ENCODE assay signal across 8 cellular contexts in genomic region chr17:80474933-80475915, GRCh38. TPM values are rescaled to one million over a fixed set of nuclear protein-coding genes. Genes with fewer than 3 reads are reported as not detected.
DNase-seq lines count a peak whose midpoint lies in the region; ATAC-seq and TF ChIP-seq lines count a peak whose summit lies in the region.

No MANE protein-coding gene starts in this region.

- H3K27ac Mint-ChIP-seq in CD8-positive, alpha-beta memory T cell = peak overlapping the region in 1 of 8 donors; percentile 71
- H3K27ac Mint-ChIP-seq in natural killer cell = peak overlapping the region; percentile 46 to 82

- intact Hi-C loops in natural killer cell (cut with micrococcal nuclease) = no loop called here

- POLR2A ChIA-PET in CD8-positive, alpha-beta memory T cell (lab: Charles Lee) = no interaction called here

- CTCF ChIA-PET in CD8-positive, alpha-beta memory T cell (lab: Charles Lee) = no interaction called here

- H3K9me3 ChIP-seq in CD8-positive, alpha-beta memory T cell (ENCODE audit: low read length) = no peaks in the 10 kb centered on the region
- H3K9me3 ChIP-seq in HUES6 (ENCODE audit: control insufficient read depth, insufficient read depth, low read depth, low read length) = no peaks in the 10 kb centered on the region

- H3K9me3 Mint-ChIP-seq in CD8-positive, alpha-beta memory T cell = no peaks in the 10 kb centered on the region
- H3K9me3 Mint-ChIP-seq in natural killer cell = no peaks in the 10 kb centered on the region

- peak overlapping the region; percentile 34 for H3K4me3 ChIP-seq in CD8-positive, alpha-beta memory T cell (ENCODE audit: low read length)
- peak overlapping the region; percentile 50 for H3K4me3 ChIP-seq in HUES6 (ENCODE audit: low read depth, low read length)

- peak overlapping the region; percentile 25 to 85 (median 64) for H3K4me3 Mint-ChIP-seq in CD8-positive, alpha-beta memory T cell
- H3K4me3 Mint-ChIP-seq in natural killer cell = peak overlapping the region; percentile 85

- no peaks in the 10 kb centered on the region for H3K36me3 Mint-ChIP-seq in CD8-positive, alpha-beta memory T cell
- H3K36me3 Mint-ChIP-seq in natural killer cell = no peaks in the 10 kb centered on the region

- peaks cover 23 to 32% (median 25%) of the 10 kb centered on the region in 3 donors for H3K4me1 Mint-ChIP-seq in CD8-positive, alpha-beta memory T cell
- H3K4me1 Mint-ChIP-seq in natural killer cell = peaks cover 30 to 56% of the 10 kb centered on the region in 2 donors

- TF ChIP-seq CTCF in natural killer cell (IDR thresholded peaks at IDR 0.05) = no peak

- peaks cover 52 to 62% of the 10 kb centered on the region in 2 donors for H3K27me3 Mint-ChIP-seq in CD8-positive, alpha-beta memory T cell
- H3K27me3 Mint-ChIP-seq in natural killer cell (ENCODE audit: low read depth in 2 of 2) = peaks cover 14 to 34% of the 10 kb centered on the region in 2 donors

- H3K27me3 ChIP-seq in CD8-positive, alpha-beta memory T cell (ENCODE audit: insufficient read depth, low read length, poor library complexity, severe bottlenecking) = peaks cover 39% of the 10 kb centered on the region
- peaks cover 100% of the 10 kb centered on the region for H3K27me3 ChIP-seq in HUES6 (ENCODE audit: control insufficient read depth, insufficient read depth, low read length)

- H3K27ac ChIP-seq in CD8-positive, alpha-beta memory T cell (ENCODE audit: low read depth, low read length) = no peak overlapping the region
- no peak overlapping the region for H3K27ac ChIP-seq in HUES6 (ENCODE audit: low read depth, low read length)
- H3K27ac ChIP-seq in angular gyrus (ENCODE audit: low read depth, low read length) = peak overlapping the region; percentile 84

- H3K36me3 ChIP-seq in CD8-positive, alpha-beta memory T cell (ENCODE audit: insufficient read depth, low read length) = no peaks in the 10 kb centered on the region
- no peaks in the 10 kb centered on the region for H3K36me3 ChIP-seq in HUES6 (ENCODE audit: control insufficient read depth, insufficient read depth, low read length)

- ATAC-seq in natural killer cell (no peak), GM18858 (IDR thresholded peaks at IDR 0.05; ENCODE audit: unreplicated experiment) (no peak), HG02571 (IDR thresholded peaks at IDR 0.05; ENCODE audit: unreplicated experiment) (no peak)

- peaks cover 28% of the 10 kb centered on the region for H3K4me1 ChIP-seq in CD8-positive, alpha-beta memory T cell (ENCODE audit: insufficient read depth, low read length)
- peaks cover 7% of the 10 kb centered on the region; the same call in 1 of the 2 replicates for H3K4me1 ChIP-seq in HUES6 (ENCODE audit: control insufficient read depth, insufficient read depth, low read length)

- DNase-seq in CD8-positive, alpha-beta memory T cell = peak in 1 of 5 donors; percentile 10
- DNase-seq in natural killer cell (no peak), CD1c-positive myeloid dendritic cell (ENCODE audit: extremely low spot score) (no peak), NCI-H2227 treated with DMSO at 0.1 percent for 48 hours (lab: John Stamatoyannopoulos, UW) (no peak)

- H3K9ac ChIP-seq in HUES6 (ENCODE audit: low read length) = no peak overlapping the region

RNA-seq across cellular contexts. Expression of gene NPTX1, which starts 1.2 kb away (rescaled TPM):
- 1 to 10 TPM in 1 of 2 experiments, under 1 TPM in 1; 0.93 to 1.2 TPM for total RNA-seq in CD8-positive, alpha-beta memory T cell
- not detected for polyA plus RNA-seq in CD8-positive, alpha-beta memory T cell
- 1 to 10 TPM; 1.0 to 2.2 (median 2.2) TPM for total RNA-seq in natural killer cell
